ENCODE assay signal across 1 cellular context in the genomic region with DNA sequence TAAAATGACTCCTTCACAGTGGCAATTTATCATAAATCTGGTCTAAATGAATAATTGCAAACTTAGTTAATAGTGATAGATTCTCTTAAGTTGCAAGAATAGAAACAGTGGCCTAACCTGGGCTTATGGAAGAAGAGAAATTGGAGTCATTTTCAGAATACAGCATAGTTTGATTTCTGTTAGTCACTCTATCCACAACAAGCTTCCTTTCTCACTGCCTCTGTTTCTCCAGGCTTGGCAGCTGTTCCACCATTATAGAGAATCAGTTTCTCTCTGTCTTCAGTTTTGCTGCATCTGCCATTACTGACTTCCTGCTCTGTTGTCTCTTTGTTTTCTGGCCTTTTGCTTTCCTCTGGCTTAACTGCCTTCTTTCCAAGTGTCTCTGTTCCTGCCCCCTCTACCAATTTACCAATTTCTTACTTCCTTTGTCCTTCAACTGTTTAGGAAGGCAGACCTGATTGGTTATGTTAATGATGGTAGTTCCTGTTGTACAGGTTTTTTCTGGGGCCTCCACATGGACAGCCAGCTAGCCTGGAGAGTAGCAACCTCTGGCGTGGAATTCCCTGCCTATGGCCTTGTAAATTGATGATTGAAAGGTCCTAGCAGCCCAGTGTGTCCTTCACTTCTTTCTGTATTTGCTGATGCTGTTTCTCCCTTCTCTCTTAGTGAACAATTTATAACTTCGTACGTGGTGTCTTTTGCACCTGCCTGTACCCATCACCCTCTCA.
TF ChIP-seq lines count a peak whose summit lies in the region.

No MANE protein-coding gene starts in this region.

TF ChIP-seq in WTC11, 78 proteins besides CTCF, POLR2A, EP300 and RAD21 (continued from another document):
- TF ChIP-seq, protein P1, sequence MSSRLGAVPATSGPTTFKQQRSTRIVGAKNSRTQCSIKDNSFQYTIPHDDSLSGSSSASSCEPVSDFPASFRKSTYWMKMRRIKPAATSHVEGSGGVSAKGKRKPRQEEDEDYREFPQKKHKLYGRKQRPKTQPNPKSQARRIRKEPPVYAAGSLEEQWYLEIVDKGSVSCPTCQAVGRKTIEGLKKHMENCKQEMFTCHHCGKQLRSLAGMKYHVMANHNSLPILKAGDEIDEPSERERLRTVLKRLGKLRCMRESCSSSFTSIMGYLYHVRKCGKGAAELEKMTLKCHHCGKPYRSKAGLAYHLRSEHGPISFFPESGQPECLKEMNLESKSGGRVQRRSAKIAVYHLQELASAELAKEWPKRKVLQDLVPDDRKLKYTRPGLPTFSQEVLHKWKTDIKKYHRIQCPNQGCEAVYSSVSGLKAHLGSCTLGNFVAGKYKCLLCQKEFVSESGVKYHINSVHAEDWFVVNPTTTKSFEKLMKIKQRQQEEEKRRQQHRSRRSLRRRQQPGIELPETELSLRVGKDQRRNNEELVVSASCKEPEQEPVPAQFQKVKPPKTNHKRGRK (CRISPR knock-in tag; IDR thresholded peaks at IDR 0.05; ENCODE audit: borderline replicate concordance), result no peak
